In the genomic region with DNA sequence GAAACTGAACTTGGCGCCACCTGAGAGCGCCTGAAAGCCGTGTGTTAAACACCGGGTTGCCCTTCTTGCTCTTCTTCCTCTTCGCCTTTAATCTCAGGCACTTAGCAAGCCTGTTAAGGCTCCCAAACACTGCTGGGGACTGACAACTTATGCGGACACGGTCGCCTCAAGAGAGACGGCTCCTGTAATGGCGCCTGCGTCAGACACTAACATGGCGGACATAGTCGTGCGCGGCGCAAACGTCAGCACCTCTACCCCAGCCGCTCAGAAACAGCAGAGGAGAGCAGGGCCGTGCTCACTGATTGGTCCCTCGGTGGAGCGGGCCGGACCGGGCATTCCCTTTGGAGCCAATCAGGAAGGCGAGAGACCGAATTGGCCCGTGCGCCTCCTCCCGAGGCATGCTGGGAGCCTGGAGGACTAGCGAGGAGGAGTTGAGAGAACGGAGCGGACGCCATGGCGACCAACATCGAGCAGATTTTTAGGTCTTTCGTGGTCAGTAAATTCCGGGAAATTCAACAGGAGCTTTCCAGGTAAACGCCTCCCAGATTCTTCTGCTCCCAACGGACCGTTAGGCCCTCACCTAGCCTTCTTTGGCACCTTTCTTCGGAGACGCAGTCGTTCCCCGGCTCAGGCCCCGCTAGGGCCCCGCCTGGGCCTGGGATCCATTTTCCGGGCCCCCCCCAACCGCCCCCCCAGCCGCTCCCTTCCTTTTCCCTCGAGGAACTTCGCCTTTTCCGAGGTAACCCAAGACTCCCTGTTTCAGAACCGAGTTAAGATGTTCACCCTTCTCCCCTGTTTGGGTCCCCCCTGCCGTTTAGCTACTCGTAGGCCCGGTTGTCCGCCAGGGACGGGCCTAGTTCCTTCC, we compare ENCODE assay signal across 8 cellular contexts. TPM values are rescaled to one million over a fixed set of nuclear protein-coding genes. Genes with fewer than 3 reads are reported as not detected.
A peak's percentile ranks its signal among the peaks of the same experiment; 100 is the strongest.
DNase-seq lines count a peak whose midpoint lies in the region; ATAC-seq lines count a peak whose summit lies in the region.

A gene with protein sequence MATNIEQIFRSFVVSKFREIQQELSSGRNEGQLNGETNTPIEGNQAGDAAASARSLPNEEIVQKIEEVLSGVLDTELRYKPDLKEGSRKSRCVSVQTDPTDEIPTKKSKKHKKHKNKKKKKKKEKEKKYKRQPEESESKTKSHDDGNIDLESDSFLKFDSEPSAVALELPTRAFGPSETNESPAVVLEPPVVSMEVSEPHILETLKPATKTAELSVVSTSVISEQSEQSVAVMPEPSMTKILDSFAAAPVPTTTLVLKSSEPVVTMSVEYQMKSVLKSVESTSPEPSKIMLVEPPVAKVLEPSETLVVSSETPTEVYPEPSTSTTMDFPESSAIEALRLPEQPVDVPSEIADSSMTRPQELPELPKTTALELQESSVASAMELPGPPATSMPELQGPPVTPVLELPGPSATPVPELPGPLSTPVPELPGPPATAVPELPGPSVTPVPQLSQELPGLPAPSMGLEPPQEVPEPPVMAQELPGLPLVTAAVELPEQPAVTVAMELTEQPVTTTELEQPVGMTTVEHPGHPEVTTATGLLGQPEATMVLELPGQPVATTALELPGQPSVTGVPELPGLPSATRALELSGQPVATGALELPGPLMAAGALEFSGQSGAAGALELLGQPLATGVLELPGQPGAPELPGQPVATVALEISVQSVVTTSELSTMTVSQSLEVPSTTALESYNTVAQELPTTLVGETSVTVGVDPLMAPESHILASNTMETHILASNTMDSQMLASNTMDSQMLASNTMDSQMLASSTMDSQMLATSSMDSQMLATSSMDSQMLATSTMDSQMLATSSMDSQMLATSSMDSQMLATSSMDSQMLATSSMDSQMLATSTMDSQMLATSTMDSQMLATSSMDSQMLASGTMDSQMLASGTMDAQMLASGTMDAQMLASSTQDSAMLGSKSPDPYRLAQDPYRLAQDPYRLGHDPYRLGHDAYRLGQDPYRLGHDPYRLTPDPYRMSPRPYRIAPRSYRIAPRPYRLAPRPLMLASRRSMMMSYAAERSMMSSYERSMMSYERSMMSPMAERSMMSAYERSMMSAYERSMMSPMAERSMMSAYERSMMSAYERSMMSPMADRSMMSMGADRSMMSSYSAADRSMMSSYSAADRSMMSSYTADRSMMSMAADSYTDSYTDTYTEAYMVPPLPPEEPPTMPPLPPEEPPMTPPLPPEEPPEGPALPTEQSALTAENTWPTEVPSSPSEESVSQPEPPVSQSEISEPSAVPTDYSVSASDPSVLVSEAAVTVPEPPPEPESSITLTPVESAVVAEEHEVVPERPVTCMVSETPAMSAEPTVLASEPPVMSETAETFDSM (N-terminal part only) (plus strand): TSS at position 399 of the 865 bp plus-strand sequence. CDS start 55 bp downstream, at position 454.

- H3K4me3 ChIP-seq in rectal smooth muscle tissue (ENCODE audit: low read length) (peak within 1 kb of the TSS; percentile 98), aorta (ENCODE audit: low read length in 2 of 2) (peak within 1 kb of the TSS; percentile 97 to 100)

- H3K9ac ChIP-seq in rectal smooth muscle tissue (ENCODE audit: low read length): peak within 1 kb of the TSS; percentile 100

- H3K36me3 ChIP-seq in rectal smooth muscle tissue (ENCODE audit: control insufficient read depth, insufficient read depth, low read length) (peaks cover 3% of the 10 kb centered on the region), aorta (ENCODE audit: control insufficient read depth in 1 of 2, insufficient read depth in 2 of 2, low read length in 1 of 2) (no peaks in the 10 kb centered on the region)

- H3K4me1 ChIP-seq in rectal smooth muscle tissue (ENCODE audit: control insufficient read depth, insufficient read depth, low read length) (peaks cover 10% of the 10 kb centered on the region), aorta (ENCODE audit: control insufficient read depth in 1 of 2, insufficient read depth in 2 of 2, low read length in 2 of 2) (no peaks in the 10 kb centered on the region)

- intact Hi-C loops in aorta (cut with DNase I): loop anchor here in 1 of 2 donors (2.0 kb wide), 1 partner anchor 46 kb away; a partner anchor contains a TSS

- H3K9me3 ChIP-seq in aorta (ENCODE audit: control insufficient read depth, low read length): no peaks in the 10 kb centered on the region

- DNase-seq in NCI-H2081 (lab: John Stamatoyannopoulos, UW) (peak; percentile 96 to 98), T1000 (lab: John Stamatoyannopoulos, UW) (peak; percentile 98), astrocyte of the hippocampus (ENCODE audit: low read depth, low spot score) (peak; percentile 99), hepatic stellate cell (ENCODE audit: low spot score) (peak; percentile 96), aorta (peak; percentile 99 to 100)

- 0% methylated on average over 56 of the region's 57 CpGs for WGBS in aorta, 2 donors

- peak within 1 kb of the TSS; percentile 99 for H3K27ac ChIP-seq in rectal smooth muscle tissue (ENCODE audit: low read depth, low read length)
- peak within 1 kb of the TSS; percentile 88 to 96 for H3K27ac ChIP-seq in aorta (ENCODE audit: low read depth in 1 of 2, low read length in 2 of 2)

- H3K27me3 ChIP-seq in rectal smooth muscle tissue (ENCODE audit: control insufficient read depth, insufficient read depth, low read length) (no peaks in the 10 kb centered on the region), aorta (ENCODE audit: control insufficient read depth in 1 of 2, insufficient read depth in 2 of 2, low read length in 1 of 2) (no peaks in the 10 kb centered on the region)

- ATAC-seq in GM18508 (IDR thresholded peaks at IDR 0.05; ENCODE audit: insufficient read depth, unreplicated experiment) (peak; percentile 76), HG03025 (IDR thresholded peaks at IDR 0.05; ENCODE audit: low FRiP score, unreplicated experiment) (peak; percentile 94), aorta (ENCODE audit: low FRiP score) (peak; percentile 100)

RNA-seq across cellular contexts. Expression of the gene that starts here (rescaled TPM):
- total RNA-seq in aorta: 100 to 1,000 TPM; 322 to 350 TPM
- polyA plus RNA-seq in aorta: 100 to 1,000 TPM in 1 of 2 donors, 10 to 100 TPM in 1; 57.8 to 285 TPM

Comparison
In these comparisons a context has a peak if more than half of its experiments do, and no peak if none do; other contexts are left out.
1. Peak in every context shown above with its lines: DNase-seq, ATAC-seq, H3K4me3 ChIP-seq and H3K27ac ChIP-seq.